ENCODE assay signal across 1 cellular context in genomic region chr15:96264351-96264798, GRCh38.
TF ChIP-seq lines count a peak whose summit lies in the region.

No MANE protein-coding gene starts in this region.

TF ChIP-seq in HCT116, 20 proteins besides CTCF, POLR2A, EP300 and RAD21 (continued from another document):
- TF ChIP-seq ZBTB33 (IDR thresholded peaks at IDR 0.05; ENCODE audit: extremely low read depth, insufficient replicate concordance, low read length), result no peak
- no peak for TF ChIP-seq ZFX (IDR thresholded peaks at IDR 0.05)
- TF ChIP-seq EZH2phosphoT487 (IDR thresholded peaks at IDR 0.05; ENCODE audit: borderline replicate concordance), result no peak
- TF ChIP-seq MAX (IDR thresholded peaks at IDR 0.05), result no peak
- 0 out of 2 replicates have a peak, but pooled peaks have one; percentile 11 for TF ChIP-seq JUND (IDR thresholded peaks at IDR 0.05)
- no peak for TF ChIP-seq POLR2AphosphoS5 (IDR thresholded peaks at IDR 0.05; ENCODE audit: low read depth, low read length)
- no peak for TF ChIP-seq ZNF274 (IDR thresholded peaks at IDR 0.05; ENCODE audit: low read depth, low read length)
- TF ChIP-seq ATF3 (IDR thresholded peaks at IDR 0.05), result no peak
- TF ChIP-seq CBX3 (IDR thresholded peaks at IDR 0.05; ENCODE audit: low read depth), result no peak
- TF ChIP-seq ELF1 (IDR thresholded peaks at IDR 0.05; ENCODE audit: borderline replicate concordance, low read depth), result no peak
- no peak for TF ChIP-seq SIN3A (IDR thresholded peaks at IDR 0.05; ENCODE audit: low read depth)
- TF ChIP-seq YY1 (IDR thresholded peaks at IDR 0.05; ENCODE audit: extremely low read depth, insufficient replicate concordance, low read depth, low read length), result no peak
- TF ChIP-seq SP1 (IDR thresholded peaks at IDR 0.05; ENCODE audit: low read depth), result peak; percentile 28; the same call in 1 of the 2 replicates
- peak; percentile 92 for TF ChIP-seq CEBPB (IDR thresholded peaks at IDR 0.05; ENCODE audit: low read depth)
- TF ChIP-seq REST (IDR thresholded peaks at IDR 0.05; ENCODE audit: low read depth), result no peak
